In the genomic region with DNA sequence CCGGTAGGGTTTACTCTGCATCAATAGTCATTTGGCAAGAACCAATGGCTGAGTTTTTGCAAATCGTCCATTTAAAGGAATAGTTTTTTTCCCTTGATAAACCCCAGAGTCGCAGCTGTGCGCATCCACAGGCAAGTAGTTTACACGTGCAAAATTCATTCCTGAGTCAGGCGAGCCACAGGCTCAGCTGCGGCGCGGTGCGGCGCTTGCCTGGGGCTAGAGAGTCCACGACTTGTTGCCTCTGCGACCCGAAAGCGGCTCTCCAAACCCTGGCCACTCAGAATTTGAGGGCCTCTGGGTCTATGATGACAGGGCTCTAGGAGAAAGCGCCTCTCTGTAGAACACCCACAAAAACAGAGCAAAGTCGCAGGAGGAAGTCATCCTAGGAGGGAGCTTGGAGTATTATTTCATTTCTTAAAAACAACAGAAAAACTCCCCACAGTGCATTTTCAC, we compare ENCODE assay signal across 25 cellular contexts. TPM values are rescaled to one million over a fixed set of nuclear protein-coding genes. Genes with fewer than 3 reads are reported as not detected.
A peak's percentile ranks its signal among the peaks of the same experiment; 100 is the strongest.
DNase-seq lines count a peak whose midpoint lies in the region; ATAC-seq, FAIRE-seq and TF ChIP-seq lines count a peak whose summit lies in the region.
"Had no signal": no experiment of that assay in that cellular context is flagged by ENCODE, and none has a peak within 500 bp of the region (broad histone marks: within the 10 kb centered on the region; RNA-seq: fewer than 3 reads in every experiment).

No MANE protein-coding gene starts in this region.

- H3K18ac ChIP-seq in H1 (ENCODE audit: extremely low read depth, low read length) = no peak overlapping the region

- no peak for TF ChIP-seq EP300 in H1 (IDR thresholded peaks at IDR 0.05; ENCODE audit: borderline replicate concordance in 1 of 2, low read depth in 2 of 2, low read length in 2 of 2)

- peaks cover 0 to 2% of the 10 kb centered on the region in 2 experiments for H4K20me1 ChIP-seq in H1 (replicated peaks in 1 of 2; ENCODE audit: control insufficient read depth in 1 of 2, insufficient read depth in 2 of 2, low read length in 2 of 2)

- no peaks in the 10 kb centered on the region for H3K79me1 ChIP-seq in H1 (ENCODE audit: low read depth, low read length)

- no peak overlapping the region for H2BK120ac ChIP-seq in H1 (replicated peaks; ENCODE audit: low read depth, low read length)

- no peaks in the 10 kb centered on the region for H3K36me3 ChIP-seq in MG63
- no peaks in the 10 kb centered on the region for H3K36me3 ChIP-seq in H1 (ENCODE audit: control insufficient read depth in 2 of 4, insufficient read depth in 4 of 4, low read length in 3 of 4)
- no peaks in the 10 kb centered on the region for H3K36me3 ChIP-seq in neuron (ENCODE audit: insufficient read depth, low read length)
- H3K36me3 ChIP-seq: breast epithelium, thoracic aorta had no signal

- H3K14ac ChIP-seq in H1 (ENCODE audit: insufficient read length) = no peak overlapping the region

- H4K8ac ChIP-seq in H1 (ENCODE audit: extremely low read depth, insufficient read depth, low read length) = no peak overlapping the region

- CTCF ChIA-PET in H1 (lab: Charles Lee; ENCODE audit: partially characterized antibody) = interaction anchor here (0.6 to 11.9 kb wide), 12 partner anchors 8 to 1269 kb away, joined by 3 to 162 read pairs (median 4); no protein-coding TSS in a partner anchor

- H4K91ac ChIP-seq in H1 (replicated peaks; ENCODE audit: insufficient read length, low read length) = no peak overlapping the region

- no peak overlapping the region for H3K23ac ChIP-seq in H1 (ENCODE audit: insufficient read length)

- H3K79me2 ChIP-seq in H1 (ENCODE audit: control insufficient read depth in 1 of 2, insufficient read depth in 2 of 2, low read length in 2 of 2) = no peaks in the 10 kb centered on the region
- H3K79me2 ChIP-seq: hepatocyte had no signal

- no peak overlapping the region for H3K4ac ChIP-seq in H1 (replicated peaks; ENCODE audit: insufficient read length, low read depth, low read length)

- H2BK12ac ChIP-seq in H1 (ENCODE audit: low read depth, low read length) = 0 out of 2 replicates have a peak overlapping the region, but pooled peaks have one; percentile 40

- no peak for TF ChIP-seq POLR2A in H1 (IDR thresholded peaks at IDR 0.05; ENCODE audit: control extremely low read depth in 1 of 2, low read depth in 2 of 2, low read length in 2 of 2)
- no peak for TF ChIP-seq POLR2A in GM18505 (IDR thresholded peaks at IDR 0.05; ENCODE audit: borderline replicate concordance, extremely low read depth, insufficient read depth, insufficient read length)

- H4K5ac ChIP-seq in H1 (ENCODE audit: insufficient read length, low read depth, low read length) = no peak overlapping the region

- H2BK20ac ChIP-seq in H1 (ENCODE audit: low read length) = no peak overlapping the region

- peak overlapping the region; percentile 46 to 63; a peak in 3 of 4 replicates for H3K4me2 ChIP-seq in H1 (ENCODE audit: insufficient read depth in 1 of 2, low read depth in 2 of 2, low read length in 2 of 2)
- H3K4me2 ChIP-seq: hepatocyte had no signal

- no peak for TF ChIP-seq CTCF in H1 (IDR thresholded peaks at IDR 0.05; ENCODE audit: control extremely low read depth in 1 of 3, insufficient read depth in 1 of 3, low read depth in 1 of 3, low read length in 3 of 3)

- H2AFZ ChIP-seq in H1 (ENCODE audit: low read length) (no peak overlapping the region), neuron (ENCODE audit: low read depth, low read length) (no peak overlapping the region)
- H2AFZ ChIP-seq: hepatocyte had no signal

- no peak overlapping the region for H3K56ac ChIP-seq in H1 (replicated peaks; ENCODE audit: insufficient read length, low read depth, low read length)

- peak overlapping the region; percentile 31 for H3K4me3 ChIP-seq in MG63
- H3K4me3 ChIP-seq in H1 (ENCODE audit: extremely low read depth in 1 of 4, insufficient read depth in 2 of 4, low read depth in 3 of 4, low read length in 4 of 4) = peak overlapping the region in 2 of 4 experiments; percentile 3 to 22; a peak in 5 of 8 replicates
- H3K4me3 ChIP-seq in neuron (ENCODE audit: low read length) = peak overlapping the region; percentile 30
- H3K4me3 ChIP-seq: breast epithelium, hepatocyte, thoracic aorta had no signal

- peaks cover 5% of the 10 kb centered on the region for H3K27me3 ChIP-seq in MG63
- peaks cover 72 to 93% (median 86%) of the 10 kb centered on the region in 4 experiments for H3K27me3 ChIP-seq in H1 (replicated peaks in 1 of 4; ENCODE audit: control insufficient read depth in 3 of 4, extremely low read depth in 1 of 4, insufficient read depth in 3 of 4, low read length in 3 of 4)
- H3K27me3 ChIP-seq in neuron (ENCODE audit: insufficient read depth, low read length) = peaks cover 70% of the 10 kb centered on the region

- DNase-seq in EL (peak; percentile 24), MG63 (peak; percentile 50), H1 (ENCODE audit: low read depth in 1 of 2, low spot score in 2 of 2) (peak in 1 of 2 experiments; percentile 60), NCI-H2107 (lab: John Stamatoyannopoulos, UW) (no peak)
- DNase-seq in activated CD4-positive, alpha-beta T cell treated with anti-CD3 and anti-CD28 coated beads, Interleukin-2, amount 50 U/mL, for 48 hours = no peak
- DNase-seq: activated CD4-positive, alpha-beta T cell treated with anti-CD3 and anti-CD28 coated beads for 36 hours; activated naive CD8-positive, alpha-beta T cell treated with anti-CD3 and anti-CD28 coated beads for 36 hours; CD4-positive, CD25-positive, alpha-beta regulatory T cell; DMS153; foreskin melanocyte; HCEC 1CT; islet precursor cell; Karpas-422; NCI-H1092 treated with DMSO at 0.1 percent for 48 hours; NCI-H524 treated with DMSO at 0.1 percent for 48 hours; posterior cingulate gyrus; stimulated activated CD4-positive, alpha-beta T cell treated with anti-CD3 and anti-CD28 coated beads, Interleukin-1b, Interleukin-23, amount 100 ng/mL, for 48 hours; stimulated activated naive B cell treated with anti-CD40 and anti-IgM and Interleukin-4, amounts not matched to agents 10 μg/mL and 1 μg/mL and 100 μg/mL, for 72 hours had no signal

- H3K27ac ChIP-seq in H1 (ENCODE audit: low read depth, low read length) = no peak overlapping the region
- H3K27ac ChIP-seq: breast epithelium, hepatocyte, thoracic aorta had no signal

- H2BK5ac ChIP-seq in H1 (ENCODE audit: low read depth, low read length) = no peak overlapping the region

- POLR2A ChIA-PET in H1 (lab: Charles Lee; ENCODE audit: partially characterized antibody) = interaction anchor here (1.2 to 1.9 kb wide), 5 partner anchors 8 to 42 kb away, joined by 3 to 8 read pairs (median 4); no protein-coding TSS in a partner anchor

- H3K9ac ChIP-seq in H1 (replicated peaks in 1 of 4; ENCODE audit: extremely low read depth in 1 of 4, low read depth in 3 of 4, low read length in 3 of 4) = no peak overlapping the region

- no peak for FAIRE-seq in H1 (lab: Jason Lieb, UNC)

- WGBS in H1 (ENCODE audit: extremely low coverage in 1 of 2, insufficient coverage in 1 of 2, insufficient read length in 1 of 2, insufficient replicate concordance in 2 of 2, low coverage in 1 of 2, low lambda C conversion rate in 2 of 2, missing lambda C conversion rate in 1 of 2), 2 experiments = 1% methylated on average over 17 of the region's 17 CpGs; no CpG with 5 or more reads in 1 of the 2 experiments

- no peak for ATAC-seq in GM18505 (IDR thresholded peaks at IDR 0.05; ENCODE audit: unreplicated experiment)
- ATAC-seq: activated CD4-positive, alpha-beta T cell treated with anti-CD3 and anti-CD28 coated beads for 36 hours; stimulated activated naive B cell treated with anti-CD40 and anti-IgM and Interleukin-4, amounts not matched to agents 10 μg/mL and 1 μg/mL and 100 μg/mL, for 72 hours had no signal

- H3K23me2 ChIP-seq in H1 (ENCODE audit: low read depth, low read length) = peaks cover 3% of the 10 kb centered on the region; the same call in 1 of the 2 replicates

- H3K9me3 ChIP-seq in MG63 (no peaks in the 10 kb centered on the region), H1 (ENCODE audit: insufficient read depth in 2 of 2, low read depth in 1 of 2, low read length in 1 of 2) (no peaks in the 10 kb centered on the region), neuron (ENCODE audit: low read length) (no peaks in the 10 kb centered on the region)
- H3K9me3 ChIP-seq: breast epithelium, thoracic aorta had no signal

- H2BK15ac ChIP-seq in H1 (ENCODE audit: low read length) = no peak overlapping the region

- no peak for TF ChIP-seq RAD21 in H1 (IDR thresholded peaks at IDR 0.05 in 1 of 2, conservative IDR thresholded peaks at IDR 0.05 in 1 of 2; ENCODE audit: low read depth in 2 of 2, low read length in 2 of 2)

- H2AK5ac ChIP-seq in H1 (ENCODE audit: low read depth, low read length) = no peak overlapping the region

- peaks cover 4 to 17% (median 16%) of the 10 kb centered on the region in 4 experiments for H3K4me1 ChIP-seq in H1 (replicated peaks in 1 of 4; ENCODE audit: control insufficient read depth in 3 of 4, insufficient read depth in 4 of 4, low read length in 3 of 4)
- H3K4me1 ChIP-seq in neuron (ENCODE audit: insufficient read depth, low read length) = peaks cover 21% of the 10 kb centered on the region
- H3K4me1 ChIP-seq: breast epithelium had no signal

TF ChIP-seq in H1, 55 proteins besides CTCF, POLR2A, EP300 and RAD21 (continues in another document):
- no peak for TF ChIP-seq PHF8 (conservative IDR thresholded peaks at IDR 0.05; ENCODE audit: low read depth, low read length)

RNA-seq across cellular contexts. Expression of gene ZIC4, which starts 36.6 kb away (rescaled TPM):
- total RNA-seq in MG63 (2014; rRNA removed; shearing (Covaris generic); ENCODE audit: low replicate concordance) = 1.5 and 2.2 TPM in 2 replicates
- total RNA-seq in H1 (2021; fragmentation: NEBNext Ultra II Directional; extraction: Animal tissue kit (Norgen Biotek cat#: 25700)) = 0.13 TPM in 1 of 2 replicates, not detected in the other
- polyA plus RNA-seq in H1 (2011; rRNA removed) = 0.03 and 0.31 TPM in 2 replicates
- 0.08 TPM for polyA plus RNA-seq in H1 (2011; cell fraction: cytosol; rRNA removed)
- polyA plus RNA-seq in H1 (2011; cell fraction: nucleus; rRNA removed) = 0.27 TPM
- polyA plus RNA-seq in H1 (2012, experiment 1 of 2) = 0.27 TPM in 1 of 4 replicates, not detected in the others
- 0.08 TPM for polyA plus RNA-seq in H1 (2012, experiment 2 of 2)
- polyA plus RNA-seq in H1 (2013, experiment 1 of 2) = 0.06 TPM
- polyA plus RNA-seq in H1 (2013, experiment 2 of 2) = 0.06 TPM
- polyA minus RNA-seq in H1 (2011; rRNA and poly(A)+ RNA removed) = not detected in 2 replicates
- not detected for polyA minus RNA-seq in H1 (2011; cell fraction: cytosol; rRNA and poly(A)+ RNA removed)
- polyA minus RNA-seq in H1 (2011; cell fraction: nucleus; rRNA and poly(A)+ RNA removed) = 0.60 TPM
- total RNA-seq: activated CD4-positive, alpha-beta T cell treated with anti-CD3 and anti-CD28 coated beads for 36 hours; activated naive CD8-positive, alpha-beta T cell treated with anti-CD3 and anti-CD28 coated beads for 36 hours; CD4-positive, CD25-positive, alpha-beta regulatory T cell; epithelial cell of proximal tubule; lung microvascular endothelial cell; thoracic aorta had no signal
- polyA plus RNA-seq: CD4-positive, CD25-positive, alpha-beta regulatory T cell; hepatocyte had no signal

RNA-seq across cellular contexts. Expression of gene ZIC1, which starts 39.5 kb away (rescaled TPM):
- total RNA-seq in MG63 (2014; rRNA removed; shearing (Covaris generic); ENCODE audit: low replicate concordance) = 24.3 and 31.9 TPM in 2 replicates
- 1.5 and 2.2 TPM in 2 replicates for total RNA-seq in H1 (2021; fragmentation: NEBNext Ultra II Directional; extraction: Animal tissue kit (Norgen Biotek cat#: 25700))
- polyA plus RNA-seq in H1 (2011; rRNA removed) = 0.80 and 3.6 TPM in 2 replicates
- 1.7 TPM for polyA plus RNA-seq in H1 (2011; cell fraction: cytosol; rRNA removed)
- 2.7 TPM for polyA plus RNA-seq in H1 (2011; cell fraction: nucleus; rRNA removed)
- polyA plus RNA-seq in H1 (2012, experiment 1 of 2) = 0.27 to 0.77 TPM (median 0.60 TPM) in 4 replicates
- polyA plus RNA-seq in H1 (2012, experiment 2 of 2) = 0.08 TPM
- polyA plus RNA-seq in H1 (2013, experiment 1 of 2) = 1.4 TPM
- 0.75 TPM for polyA plus RNA-seq in H1 (2013, experiment 2 of 2)
- 0.07 and 0.47 TPM in 2 replicates for polyA minus RNA-seq in H1 (2011; rRNA and poly(A)+ RNA removed)
- polyA minus RNA-seq in H1 (2011; cell fraction: cytosol; rRNA and poly(A)+ RNA removed) = 1.6 TPM
- 2.4 TPM for polyA minus RNA-seq in H1 (2011; cell fraction: nucleus; rRNA and poly(A)+ RNA removed)
- total RNA-seq: activated CD4-positive, alpha-beta T cell treated with anti-CD3 and anti-CD28 coated beads for 36 hours; activated naive CD8-positive, alpha-beta T cell treated with anti-CD3 and anti-CD28 coated beads for 36 hours; CD4-positive, CD25-positive, alpha-beta regulatory T cell; epithelial cell of proximal tubule; lung microvascular endothelial cell had no signal
- polyA plus RNA-seq: CD4-positive, CD25-positive, alpha-beta regulatory T cell; hepatocyte had no signal

Comparison
In these comparisons a context has a peak if more than half of its experiments do, and no peak if none do; other contexts are left out.
1. DNase-seq: peak in EL (single experiment) and MG63 (single experiment); none in NCI-H2107 (single experiment) and activated CD4-positive, alpha-beta T cell treated with anti-CD3 and anti-CD28 coated beads, Interleukin-2, amount 50 U/mL, for 48 hours (0 of 2).